1 cellular context compared by ENCODE assay signal in genomic region chr12:50111693-50112455, GRCh38.
A peak's percentile ranks its signal among the peaks of the same experiment; 100 is the strongest.
TF ChIP-seq lines count a peak whose summit lies in the region.

Gene COX14, plus strand, starts transcription at chr12:50112236. Its CDS starts 7,808 bp downstream, at chr12:50120044.

TF ChIP-seq in HepG2, 621 proteins besides CTCF, POLR2A, EP300 and RAD21 (continued from another document and continues in another):
- TF ChIP-seq MIER3 (CRISPR knock-in tag; IDR thresholded peaks at IDR 0.05; ENCODE audit: borderline replicate concordance) (peak; percentile 62; the same call in 1 of the 2 replicates), FUBP1 (CRISPR knock-in tag; IDR thresholded peaks at IDR 0.05; ENCODE audit: borderline replicate concordance) (no peak), KLF12 (CRISPR knock-in tag; IDR thresholded peaks at IDR 0.05; ENCODE audit: borderline replicate concordance) (no peak), PAXIP1 (CRISPR knock-in tag; conservative IDR thresholded peaks at IDR 0.05) (no peak), ZNF607 (CRISPR knock-in tag; IDR thresholded peaks at IDR 0.05; ENCODE audit: borderline replicate concordance) (no peak), ZNF121 (CRISPR knock-in tag; IDR thresholded peaks at IDR 0.05) (no peak), ZNF547 (CRISPR knock-in tag; IDR thresholded peaks at IDR 0.05) (peak; percentile 63), GABPB1 (CRISPR knock-in tag; IDR thresholded peaks at IDR 0.05) (peak; percentile 96), ZNF281 (CRISPR knock-in tag; IDR thresholded peaks at IDR 0.05; ENCODE audit: borderline replicate concordance) (no peak), CREBL2 (CRISPR knock-in tag; IDR thresholded peaks at IDR 0.05; ENCODE audit: borderline replicate concordance) (peak; percentile 81; the same call in 1 of the 2 replicates), SIX4 (CRISPR knock-in tag; IDR thresholded peaks at IDR 0.05) (no peak), ZC3H13 (CRISPR knock-in tag; IDR thresholded peaks at IDR 0.05) (no peak), ZSCAN29 (CRISPR knock-in tag; conservative IDR thresholded peaks at IDR 0.05) (peak; percentile 66; the same call in 1 of the 2 replicates), NR2F6 (IDR thresholded peaks at IDR 0.05) (no peak), NR2F6 (CRISPR knock-in tag; IDR thresholded peaks at IDR 0.05) (no peak), ZNF317 (CRISPR knock-in tag; IDR thresholded peaks at IDR 0.05) (peak; percentile 70; the same call in 1 of the 2 replicates), KMT2B (CRISPR knock-in tag; IDR thresholded peaks at IDR 0.05) (peak; percentile 76; the same call in 1 of the 2 replicates), ZNF292 (CRISPR knock-in tag; IDR thresholded peaks at IDR 0.05; ENCODE audit: borderline replicate concordance, low read depth) (peak; percentile 92), HDAC1 (CRISPR knock-in tag; IDR thresholded peaks at IDR 0.05) (peak; percentile 97), SRY (CRISPR knock-in tag; IDR thresholded peaks at IDR 0.05) (no peak), UBTF (CRISPR knock-in tag; IDR thresholded peaks at IDR 0.05) (peak; percentile 93), CBX1 (IDR thresholded peaks at IDR 0.05; ENCODE audit: low read depth) (peak; percentile 65), PHF5A (CRISPR knock-in tag; IDR thresholded peaks at IDR 0.05; ENCODE audit: low read depth, unreplicated experiment) (no peak), KDM1A (CRISPR knock-in tag; IDR thresholded peaks at IDR 0.05) (no peak), HES4 (CRISPR knock-in tag; IDR thresholded peaks at IDR 0.05; ENCODE audit: borderline replicate concordance) (peak; percentile 93; the same call in 1 of the 2 replicates), MED1 (CRISPR knock-in tag; IDR thresholded peaks at IDR 0.05) (peak; percentile 51), CEBPB (IDR thresholded peaks at IDR 0.05; ENCODE audit: borderline replicate concordance, low read depth, low read length) (0 out of 2 replicates have a peak, but pooled peaks have one; percentile 1), MTA3 (CRISPR knock-in tag; IDR thresholded peaks at IDR 0.05) (no peak), PAX8 (CRISPR knock-in tag; IDR thresholded peaks at IDR 0.05; ENCODE audit: borderline replicate concordance) (no peak), FOXK2 (IDR thresholded peaks at IDR 0.05) (no peak), PRDM10 (CRISPR knock-in tag; IDR thresholded peaks at IDR 0.05; ENCODE audit: low read depth) (no peak), HINFP (CRISPR knock-in tag; IDR thresholded peaks at IDR 0.05; ENCODE audit: low read depth) (no peak; the same call in 1 of the 2 replicates), SP5 (CRISPR knock-in tag; IDR thresholded peaks at IDR 0.05; ENCODE audit: borderline replicate concordance, low read depth) (peak; percentile 86), KLF11 (CRISPR knock-in tag; IDR thresholded peaks at IDR 0.05) (0 out of 2 replicates have a peak, but pooled peaks have one; percentile 12), NBN (conservative IDR thresholded peaks at IDR 0.05) (no peak), SUZ12 (IDR thresholded peaks at IDR 0.05; ENCODE audit: low read depth, low read length) (peak; percentile 59), ZNF782 (CRISPR knock-in tag; IDR thresholded peaks at IDR 0.05; ENCODE audit: borderline replicate concordance) (peak; percentile 87), SSRP1 (CRISPR knock-in tag; IDR thresholded peaks at IDR 0.05) (no peak)
- TF ChIP-seq, protein P1, sequence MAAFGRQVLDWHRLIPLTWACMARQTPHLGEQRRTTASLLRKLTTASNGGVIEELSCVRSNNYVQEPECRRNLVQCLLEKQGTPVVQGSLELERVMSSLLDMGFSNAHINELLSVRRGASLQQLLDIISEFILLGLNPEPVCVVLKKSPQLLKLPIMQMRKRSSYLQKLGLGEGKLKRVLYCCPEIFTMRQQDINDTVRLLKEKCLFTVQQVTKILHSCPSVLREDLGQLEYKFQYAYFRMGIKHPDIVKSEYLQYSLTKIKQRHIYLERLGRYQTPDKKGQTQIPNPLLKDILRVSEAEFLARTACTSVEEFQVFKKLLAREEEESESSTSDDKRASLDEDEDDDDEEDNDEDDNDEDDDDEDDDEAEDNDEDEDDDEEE (CRISPR knock-in tag; IDR thresholded peaks at IDR 0.05) = peak; percentile 99
- TF ChIP-seq, protein P2, sequence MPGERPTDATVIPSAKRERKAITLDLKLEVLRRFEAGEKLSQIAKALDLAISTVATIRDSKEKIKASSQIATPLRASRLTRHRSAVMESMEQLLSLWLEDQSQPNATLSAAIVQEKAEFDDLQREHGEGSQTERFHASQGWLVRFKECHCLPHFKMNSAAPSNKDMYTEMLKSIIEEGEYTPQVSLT (CRISPR knock-in tag; IDR thresholded peaks at IDR 0.05; ENCODE audit: borderline replicate concordance, low read depth) = no peak
- TF ChIP-seq, protein P3, sequence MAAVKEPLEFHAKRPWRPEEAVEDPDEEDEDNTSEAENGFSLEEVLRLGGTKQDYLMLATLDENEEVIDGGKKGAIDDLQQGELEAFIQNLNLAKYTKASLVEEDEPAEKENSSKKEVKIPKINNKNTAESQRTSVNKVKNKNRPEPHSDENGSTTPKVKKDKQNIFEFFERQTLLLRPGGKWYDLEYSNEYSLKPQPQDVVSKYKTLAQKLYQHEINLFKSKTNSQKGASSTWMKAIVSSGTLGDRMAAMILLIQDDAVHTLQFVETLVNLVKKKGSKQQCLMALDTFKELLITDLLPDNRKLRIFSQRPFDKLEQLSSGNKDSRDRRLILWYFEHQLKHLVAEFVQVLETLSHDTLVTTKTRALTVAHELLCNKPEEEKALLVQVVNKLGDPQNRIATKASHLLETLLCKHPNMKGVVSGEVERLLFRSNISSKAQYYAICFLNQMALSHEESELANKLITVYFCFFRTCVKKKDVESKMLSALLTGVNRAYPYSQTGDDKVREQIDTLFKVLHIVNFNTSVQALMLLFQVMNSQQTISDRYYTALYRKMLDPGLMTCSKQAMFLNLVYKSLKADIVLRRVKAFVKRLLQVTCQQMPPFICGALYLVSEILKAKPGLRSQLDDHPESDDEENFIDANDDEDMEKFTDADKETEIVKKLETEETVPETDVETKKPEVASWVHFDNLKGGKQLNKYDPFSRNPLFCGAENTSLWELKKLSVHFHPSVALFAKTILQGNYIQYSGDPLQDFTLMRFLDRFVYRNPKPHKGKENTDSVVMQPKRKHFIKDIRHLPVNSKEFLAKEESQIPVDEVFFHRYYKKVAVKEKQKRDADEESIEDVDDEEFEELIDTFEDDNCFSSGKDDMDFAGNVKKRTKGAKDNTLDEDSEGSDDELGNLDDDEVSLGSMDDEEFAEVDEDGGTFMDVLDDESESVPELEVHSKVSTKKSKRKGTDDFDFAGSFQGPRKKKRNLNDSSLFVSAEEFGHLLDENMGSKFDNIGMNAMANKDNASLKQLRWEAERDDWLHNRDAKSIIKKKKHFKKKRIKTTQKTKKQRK (IDR thresholded peaks at IDR 0.05; ENCODE audit: low read length) = no peak
